21 cellular contexts compared by ENCODE assay signal in genomic region chr12:72102150-72102549, GRCh38.
DNase-seq lines count a peak whose midpoint lies in the region; ATAC-seq and TF ChIP-seq lines count a peak whose summit lies in the region.
"Had no signal": no experiment of that assay in that cellular context is flagged by ENCODE, and none has a peak within 500 bp of the region (broad histone marks: within the 10 kb centered on the region; RNA-seq: fewer than 3 reads in every experiment).

No MANE protein-coding gene starts in this region.

- H3K27ac ChIP-seq in GM23338 (ENCODE audit: low read depth) (no peak overlapping the region), endodermal cell (ENCODE audit: low read depth, low read length) (no peak overlapping the region), mesendoderm (ENCODE audit: low read depth, low read length) (no peak overlapping the region), tibial artery (no peak overlapping the region)
- H3K27ac ChIP-seq: 22Rv1, A549, C4-2B, GM23248 had no signal

- peak; percentile 40 for DNase-seq in GM23338 (ENCODE audit: low spot score)
- DNase-seq in NCI-H82 treated with DMSO at 0.1 percent for 48 hours (lab: John Stamatoyannopoulos, UW; ENCODE audit: unreplicated experiment), result peak; percentile 14
- peak; percentile 53 for DNase-seq in endodermal cell
- peak; percentile 76 for DNase-seq in mesendoderm
- DNase-seq in tibial artery, result no peak
- DNase-seq: AML-193; CD4-positive, alpha-beta T cell; DMS153; DMS79; GDM1; GM23248; H7; HFFc6; IMR-90 had no signal

- H3K4me2 ChIP-seq in GM23338, result 0 out of 2 replicates have a peak overlapping the region, but pooled peaks have one; percentile 8
- H3K4me2 ChIP-seq in mesendoderm (ENCODE audit: low read length), result no peak overlapping the region
- H3K4me2 ChIP-seq: A549 had no signal

- H2BK15ac ChIP-seq in mesendoderm (replicated peaks; ENCODE audit: low read depth), result no peak overlapping the region

- H3K4me1 Mint-ChIP-seq in GM23338, result peaks cover 8% of the 10 kb centered on the region; the same call in 2 of the 3 replicates
- no peaks in the 10 kb centered on the region for H3K4me1 Mint-ChIP-seq in endodermal cell

- H2BK120ac ChIP-seq in mesendoderm (ENCODE audit: low read depth, low read length), result no peak overlapping the region

- peaks cover 9% of the 10 kb centered on the region; the same call in 1 of the 2 replicates for H3K9me2 ChIP-seq in GM23338 (ENCODE audit: insufficient read depth)

- H3K18ac ChIP-seq in mesendoderm (ENCODE audit: low read length), result no peak overlapping the region

- H4K8ac ChIP-seq in mesendoderm (ENCODE audit: low read depth, low read length), result no peak overlapping the region

- H4K5ac ChIP-seq in mesendoderm (ENCODE audit: low read length), result no peak overlapping the region

- no peak overlapping the region for H3K56ac ChIP-seq in mesendoderm (ENCODE audit: low read length)

- no peak overlapping the region for H3K23ac ChIP-seq in mesendoderm (ENCODE audit: low read length)

- H3K27me3 Mint-ChIP-seq in GM23338 (ENCODE audit: insufficient read depth, low read depth, poor library complexity) (peaks cover 3% of the 10 kb centered on the region), endodermal cell (ENCODE audit: insufficient read depth) (no peaks in the 10 kb centered on the region)
- H3K27me3 Mint-ChIP-seq: CD4-positive, alpha-beta T cell had no signal

- peaks cover 18% of the 10 kb centered on the region for H3K4me1 ChIP-seq in GM23338 (ENCODE audit: insufficient read depth)
- no peaks in the 10 kb centered on the region for H3K4me1 ChIP-seq in endodermal cell (ENCODE audit: control insufficient read depth, insufficient read depth, low read length)
- H3K4me1 ChIP-seq in mesendoderm (ENCODE audit: control insufficient read depth, low read depth, low read length), result no peaks in the 10 kb centered on the region
- no peaks in the 10 kb centered on the region for H3K4me1 ChIP-seq in tibial artery
- H3K4me1 ChIP-seq: A549 had no signal

- WGBS in endodermal cell (ENCODE audit: insufficient coverage in 1 of 2, insufficient read length in 1 of 2), 2 experiments, result 81 to 90% methylated on average over 3 of the region's 3 CpGs
- no CpG with 5 or more reads among the region's 3 CpGs for WGBS in mesendoderm (ENCODE audit: extremely low coverage, insufficient coverage, low lambda C conversion rate)

- H3K79me1 ChIP-seq in mesendoderm (ENCODE audit: low read length), result no peaks in the 10 kb centered on the region

- no peak overlapping the region for H3K4ac ChIP-seq in mesendoderm (ENCODE audit: low read depth, low read length)

- H3K27ac Mint-ChIP-seq in GM23338, result no peak overlapping the region
- H3K27ac Mint-ChIP-seq in endodermal cell, result no peak overlapping the region
- H3K27ac Mint-ChIP-seq: CD4-positive, alpha-beta T cell; HFFc6 had no signal

- no peaks in the 10 kb centered on the region for H3K79me2 ChIP-seq in GM23338 (replicated peaks; ENCODE audit: insufficient read depth)
- no peaks in the 10 kb centered on the region for H3K79me2 ChIP-seq in mesendoderm (ENCODE audit: control insufficient read depth, insufficient read depth, low read length)

- no peak overlapping the region for H3K9ac ChIP-seq in endodermal cell (ENCODE audit: extremely low read depth, low read length, poor library complexity, severe bottlenecking)
- H3K9ac ChIP-seq in mesendoderm (ENCODE audit: low read length), result no peak overlapping the region
- H3K9ac ChIP-seq: GM23248 had no signal

- H2BK5ac ChIP-seq in mesendoderm (ENCODE audit: low read length), result no peak overlapping the region

- H3K27me3 ChIP-seq in GM23338 (ENCODE audit: insufficient read depth) (no peaks in the 10 kb centered on the region), endodermal cell (ENCODE audit: control insufficient read depth, insufficient read depth, low read length, poor library complexity, severe bottlenecking) (no peaks in the 10 kb centered on the region), mesendoderm (ENCODE audit: insufficient read depth, low read length, poor library complexity) (no peaks in the 10 kb centered on the region), tibial artery (no peaks in the 10 kb centered on the region)

- H3K36me3 ChIP-seq in GM23338 (ENCODE audit: insufficient read depth) (no peaks in the 10 kb centered on the region), endodermal cell (ENCODE audit: control insufficient read depth, insufficient read depth, low read length) (no peaks in the 10 kb centered on the region), mesendoderm (ENCODE audit: control insufficient read depth, insufficient read depth, low read length) (no peaks in the 10 kb centered on the region), tibial artery (no peaks in the 10 kb centered on the region)

- H3K4me3 ChIP-seq in GM23338 (no peak overlapping the region), endodermal cell (ENCODE audit: low read length) (no peak overlapping the region), mesendoderm (ENCODE audit: low read length) (no peak overlapping the region), tibial artery (no peak overlapping the region)
- H3K4me3 ChIP-seq: A549, GM23248 had no signal

- ATAC-seq in GM23338, result peak; percentile 66
- ATAC-seq in GM21723 (IDR thresholded peaks at IDR 0.05; ENCODE audit: unreplicated experiment), result no peak
- ATAC-seq in HG02642 (IDR thresholded peaks at IDR 0.05; ENCODE audit: poor library complexity, unreplicated experiment), result no peak
- ATAC-seq in GM21390 (IDR thresholded peaks at IDR 0.05; ENCODE audit: unreplicated experiment), result no peak
- ATAC-seq: A549, HCT116 had no signal

- TF ChIP-seq CTCF in GM23338 (conservative IDR thresholded peaks at IDR 0.05; ENCODE audit: low read depth in 2 of 2) (no peak), endodermal cell (conservative IDR thresholded peaks at IDR 0.05) (no peak), tibial artery (IDR thresholded peaks at IDR 0.05) (no peak)

- no peaks in the 10 kb centered on the region for H4K20me1 ChIP-seq in GM23338 (replicated peaks; ENCODE audit: insufficient read depth)

- intact Hi-C loops in tibial artery (cut with DNase I; ENCODE audit: low total_unique reads), result no loop called here

- peak overlapping the region; percentile 40 for H2AFZ ChIP-seq in GM23338
- H2AFZ ChIP-seq: GM23248 had no signal

- H3K9me3 Mint-ChIP-seq in GM23338 (no peaks in the 10 kb centered on the region), endodermal cell (no peaks in the 10 kb centered on the region)
- H3K9me3 Mint-ChIP-seq: CD4-positive, alpha-beta T cell; HFFc6 had no signal

- no peaks in the 10 kb centered on the region for H3F3A ChIP-seq in GM23338 (replicated peaks; ENCODE audit: low read depth)

- no peaks in the 10 kb centered on the region for H3K36me3 Mint-ChIP-seq in GM23338 (ENCODE audit: low read depth)
- H3K36me3 Mint-ChIP-seq in endodermal cell (ENCODE audit: low read depth), result no peaks in the 10 kb centered on the region

- H2AK5ac ChIP-seq in mesendoderm (ENCODE audit: low read length), result no peak overlapping the region

- H3K9me3 ChIP-seq in endodermal cell (ENCODE audit: control insufficient read depth, low read length) (no peaks in the 10 kb centered on the region), tibial artery (no peaks in the 10 kb centered on the region)
- H3K9me3 ChIP-seq: A549 had no signal

- H3K4me3 Mint-ChIP-seq in GM23338 (no peak overlapping the region), endodermal cell (no peak overlapping the region)
- H3K4me3 Mint-ChIP-seq: CD4-positive, alpha-beta T cell; HFFc6 had no signal

Comparison
In these comparisons a context has a peak if more than half of its experiments do, and no peak if none do; other contexts are left out.
1. DNase-seq: peak in GM23338 (single experiment), NCI-H82 treated with DMSO at 0.1 percent for 48 hours (single experiment), endodermal cell (single experiment) and mesendoderm (single experiment); none in tibial artery (0 of 2).